In the genomic region with DNA sequence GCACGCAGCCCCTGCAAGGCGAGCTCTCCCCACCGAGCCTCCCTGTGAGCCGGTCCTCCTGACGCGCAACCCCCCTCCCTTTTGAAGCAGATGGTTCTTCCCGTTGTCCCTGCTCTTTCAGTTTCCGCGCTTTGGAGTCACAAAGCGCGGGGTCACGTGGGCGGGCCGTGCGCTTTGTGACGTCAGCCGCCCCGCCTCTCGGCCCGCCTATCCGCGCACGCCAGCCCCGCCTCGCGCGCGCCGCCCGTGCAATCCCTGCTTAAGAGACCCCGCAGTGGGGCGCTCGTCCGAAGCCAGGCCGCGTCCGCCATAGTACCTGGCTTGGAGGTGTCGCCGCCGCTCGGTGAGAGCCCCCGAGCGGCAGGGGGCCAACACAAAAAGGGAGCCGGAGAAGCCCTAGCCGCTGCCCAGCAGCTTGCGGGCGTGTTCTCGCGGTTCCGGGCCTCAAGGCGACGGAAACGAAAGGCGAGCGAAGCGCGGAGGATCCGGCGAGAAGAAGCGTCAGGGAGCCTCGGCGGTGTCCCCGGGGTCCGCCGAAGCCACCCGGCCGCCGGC, we compare ENCODE assay signal across 1 cellular context.
A peak's percentile ranks its signal among the peaks of the same experiment; 100 is the strongest.
TF ChIP-seq lines count a peak whose summit lies in the region.

A gene with protein sequence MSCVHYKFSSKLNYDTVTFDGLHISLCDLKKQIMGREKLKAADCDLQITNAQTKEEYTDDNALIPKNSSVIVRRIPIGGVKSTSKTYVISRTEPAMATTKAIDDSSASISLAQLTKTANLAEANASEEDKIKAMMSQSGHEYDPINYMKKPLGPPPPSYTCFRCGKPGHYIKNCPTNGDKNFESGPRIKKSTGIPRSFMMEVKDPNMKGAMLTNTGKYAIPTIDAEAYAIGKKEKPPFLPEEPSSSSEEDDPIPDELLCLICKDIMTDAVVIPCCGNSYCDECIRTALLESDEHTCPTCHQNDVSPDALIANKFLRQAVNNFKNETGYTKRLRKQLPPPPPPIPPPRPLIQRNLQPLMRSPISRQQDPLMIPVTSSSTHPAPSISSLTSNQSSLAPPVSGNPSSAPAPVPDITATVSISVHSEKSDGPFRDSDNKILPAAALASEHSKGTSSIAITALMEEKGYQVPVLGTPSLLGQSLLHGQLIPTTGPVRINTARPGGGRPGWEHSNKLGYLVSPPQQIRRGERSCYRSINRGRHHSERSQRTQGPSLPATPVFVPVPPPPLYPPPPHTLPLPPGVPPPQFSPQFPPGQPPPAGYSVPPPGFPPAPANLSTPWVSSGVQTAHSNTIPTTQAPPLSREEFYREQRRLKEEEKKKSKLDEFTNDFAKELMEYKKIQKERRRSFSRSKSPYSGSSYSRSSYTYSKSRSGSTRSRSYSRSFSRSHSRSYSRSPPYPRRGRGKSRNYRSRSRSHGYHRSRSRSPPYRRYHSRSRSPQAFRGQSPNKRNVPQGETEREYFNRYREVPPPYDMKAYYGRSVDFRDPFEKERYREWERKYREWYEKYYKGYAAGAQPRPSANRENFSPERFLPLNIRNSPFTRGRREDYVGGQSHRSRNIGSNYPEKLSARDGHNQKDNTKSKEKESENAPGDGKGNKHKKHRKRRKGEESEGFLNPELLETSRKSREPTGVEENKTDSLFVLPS (N-terminal part only) (plus strand): TSS at position 272 of the 555 bp plus-strand sequence. CDS start 1,061 bp downstream, outside the sequence.

TF ChIP-seq in HepG2, 621 proteins besides CTCF, POLR2A, EP300 and RAD21 (continued from another document and continues in another):
- TF ChIP-seq, protein P1, sequence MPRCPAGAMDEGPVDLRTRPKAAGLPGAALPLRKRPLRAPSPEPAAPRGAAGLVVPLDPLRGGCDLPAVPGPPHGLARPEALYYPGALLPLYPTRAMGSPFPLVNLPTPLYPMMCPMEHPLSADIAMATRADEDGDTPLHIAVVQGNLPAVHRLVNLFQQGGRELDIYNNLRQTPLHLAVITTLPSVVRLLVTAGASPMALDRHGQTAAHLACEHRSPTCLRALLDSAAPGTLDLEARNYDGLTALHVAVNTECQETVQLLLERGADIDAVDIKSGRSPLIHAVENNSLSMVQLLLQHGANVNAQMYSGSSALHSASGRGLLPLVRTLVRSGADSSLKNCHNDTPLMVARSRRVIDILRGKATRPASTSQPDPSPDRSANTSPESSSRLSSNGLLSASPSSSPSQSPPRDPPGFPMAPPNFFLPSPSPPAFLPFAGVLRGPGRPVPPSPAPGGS (CRISPR knock-in tag; IDR thresholded peaks at IDR 0.05), result peak; percentile 95
- TF ChIP-seq ZNF441 (CRISPR knock-in tag; IDR thresholded peaks at IDR 0.05; ENCODE audit: borderline replicate concordance) (no peak; the same call in 1 of the 2 replicates), SAFB2 (CRISPR knock-in tag; IDR thresholded peaks at IDR 0.05; ENCODE audit: borderline replicate concordance, low read depth) (peak; percentile 64; the same call in 1 of the 2 replicates), SP1 (IDR thresholded peaks at IDR 0.05) (no peak), SP1 (CRISPR knock-in tag; IDR thresholded peaks at IDR 0.05) (peak; percentile 95), ZNF589 (CRISPR knock-in tag; conservative IDR thresholded peaks at IDR 0.05) (0 out of 2 replicates have a peak, but pooled peaks have one; percentile 68), IKZF1 (IDR thresholded peaks at IDR 0.05) (no peak), RFXANK (CRISPR knock-in tag; IDR thresholded peaks at IDR 0.05) (peak; percentile 63), JUNB (CRISPR knock-in tag; IDR thresholded peaks at IDR 0.05; ENCODE audit: borderline replicate concordance) (no peak), PAWR (CRISPR knock-in tag; IDR thresholded peaks at IDR 0.05; ENCODE audit: borderline replicate concordance) (peak; percentile 80), ZNF264 (CRISPR knock-in tag; IDR thresholded peaks at IDR 0.05) (no peak), SP140L (CRISPR knock-in tag; IDR thresholded peaks at IDR 0.05; ENCODE audit: borderline replicate concordance) (peak; percentile 94; the same call in 1 of the 2 replicates), ZIK1 (CRISPR knock-in tag; IDR thresholded peaks at IDR 0.05; ENCODE audit: borderline replicate concordance, low read depth) (0 out of 2 replicates have a peak, but pooled peaks have one; percentile 68), RAD51 (IDR thresholded peaks at IDR 0.05; ENCODE audit: borderline replicate concordance) (peak; percentile 95), KDM5B (CRISPR knock-in tag; IDR thresholded peaks at IDR 0.05; ENCODE audit: borderline replicate concordance) (peak; percentile 81; the same call in 1 of the 2 replicates), LCORL (IDR thresholded peaks at IDR 0.05) (no peak), LCORL (CRISPR knock-in tag; IDR thresholded peaks at IDR 0.05) (peak; percentile 91), ZNF367 (CRISPR knock-in tag; IDR thresholded peaks at IDR 0.05; ENCODE audit: borderline replicate concordance) (no peak), FOXO1 (CRISPR knock-in tag; IDR thresholded peaks at IDR 0.05) (peak; percentile 73), KDM3A (CRISPR knock-in tag; IDR thresholded peaks at IDR 0.05; ENCODE audit: low read depth) (peak; percentile 94), NPAS2 (CRISPR knock-in tag; IDR thresholded peaks at IDR 0.05; ENCODE audit: borderline replicate concordance) (peak; percentile 66; the same call in 1 of the 2 replicates), SNAPC2 (CRISPR knock-in tag; IDR thresholded peaks at IDR 0.05) (0 out of 2 replicates have a peak, but pooled peaks have one; percentile 26), ZKSCAN8 (CRISPR knock-in tag; IDR thresholded peaks at IDR 0.05; ENCODE audit: borderline replicate concordance) (no peak; the same call in none of the 2 replicates), ZNF841 (CRISPR knock-in tag; IDR thresholded peaks at IDR 0.05; ENCODE audit: borderline replicate concordance) (no peak)
- TF ChIP-seq, protein P2, sequence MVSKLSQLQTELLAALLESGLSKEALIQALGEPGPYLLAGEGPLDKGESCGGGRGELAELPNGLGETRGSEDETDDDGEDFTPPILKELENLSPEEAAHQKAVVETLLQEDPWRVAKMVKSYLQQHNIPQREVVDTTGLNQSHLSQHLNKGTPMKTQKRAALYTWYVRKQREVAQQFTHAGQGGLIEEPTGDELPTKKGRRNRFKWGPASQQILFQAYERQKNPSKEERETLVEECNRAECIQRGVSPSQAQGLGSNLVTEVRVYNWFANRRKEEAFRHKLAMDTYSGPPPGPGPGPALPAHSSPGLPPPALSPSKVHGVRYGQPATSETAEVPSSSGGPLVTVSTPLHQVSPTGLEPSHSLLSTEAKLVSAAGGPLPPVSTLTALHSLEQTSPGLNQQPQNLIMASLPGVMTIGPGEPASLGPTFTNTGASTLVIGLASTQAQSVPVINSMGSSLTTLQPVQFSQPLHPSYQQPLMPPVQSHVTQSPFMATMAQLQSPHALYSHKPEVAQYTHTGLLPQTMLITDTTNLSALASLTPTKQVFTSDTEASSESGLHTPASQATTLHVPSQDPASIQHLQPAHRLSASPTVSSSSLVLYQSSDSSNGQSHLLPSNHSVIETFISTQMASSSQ (IDR thresholded peaks at IDR 0.05; ENCODE audit: low read depth), result no peak
- TF ChIP-seq, protein P2 (CRISPR knock-in tag; IDR thresholded peaks at IDR 0.05; ENCODE audit: borderline replicate concordance), result peak; percentile 65; the same call in 1 of the 2 replicates
- TF ChIP-seq, protein P3, sequence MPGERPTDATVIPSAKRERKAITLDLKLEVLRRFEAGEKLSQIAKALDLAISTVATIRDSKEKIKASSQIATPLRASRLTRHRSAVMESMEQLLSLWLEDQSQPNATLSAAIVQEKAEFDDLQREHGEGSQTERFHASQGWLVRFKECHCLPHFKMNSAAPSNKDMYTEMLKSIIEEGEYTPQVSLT (CRISPR knock-in tag; IDR thresholded peaks at IDR 0.05; ENCODE audit: borderline replicate concordance, low read depth), result no peak
- TF ChIP-seq, protein P4, sequence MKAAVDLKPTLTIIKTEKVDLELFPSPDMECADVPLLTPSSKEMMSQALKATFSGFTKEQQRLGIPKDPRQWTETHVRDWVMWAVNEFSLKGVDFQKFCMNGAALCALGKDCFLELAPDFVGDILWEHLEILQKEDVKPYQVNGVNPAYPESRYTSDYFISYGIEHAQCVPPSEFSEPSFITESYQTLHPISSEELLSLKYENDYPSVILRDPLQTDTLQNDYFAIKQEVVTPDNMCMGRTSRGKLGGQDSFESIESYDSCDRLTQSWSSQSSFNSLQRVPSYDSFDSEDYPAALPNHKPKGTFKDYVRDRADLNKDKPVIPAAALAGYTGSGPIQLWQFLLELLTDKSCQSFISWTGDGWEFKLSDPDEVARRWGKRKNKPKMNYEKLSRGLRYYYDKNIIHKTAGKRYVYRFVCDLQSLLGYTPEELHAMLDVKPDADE (CRISPR knock-in tag; IDR thresholded peaks at IDR 0.05), result no peak; the same call in 1 of the 2 replicates
- TF ChIP-seq, protein P5, sequence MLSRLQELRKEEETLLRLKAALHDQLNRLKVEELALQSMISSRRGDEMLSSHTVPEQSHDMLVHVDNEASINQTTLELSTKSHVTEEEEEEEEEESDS (CRISPR knock-in tag; IDR thresholded peaks at IDR 0.05; ENCODE audit: borderline replicate concordance), result no peak
- TF ChIP-seq, protein P6, sequence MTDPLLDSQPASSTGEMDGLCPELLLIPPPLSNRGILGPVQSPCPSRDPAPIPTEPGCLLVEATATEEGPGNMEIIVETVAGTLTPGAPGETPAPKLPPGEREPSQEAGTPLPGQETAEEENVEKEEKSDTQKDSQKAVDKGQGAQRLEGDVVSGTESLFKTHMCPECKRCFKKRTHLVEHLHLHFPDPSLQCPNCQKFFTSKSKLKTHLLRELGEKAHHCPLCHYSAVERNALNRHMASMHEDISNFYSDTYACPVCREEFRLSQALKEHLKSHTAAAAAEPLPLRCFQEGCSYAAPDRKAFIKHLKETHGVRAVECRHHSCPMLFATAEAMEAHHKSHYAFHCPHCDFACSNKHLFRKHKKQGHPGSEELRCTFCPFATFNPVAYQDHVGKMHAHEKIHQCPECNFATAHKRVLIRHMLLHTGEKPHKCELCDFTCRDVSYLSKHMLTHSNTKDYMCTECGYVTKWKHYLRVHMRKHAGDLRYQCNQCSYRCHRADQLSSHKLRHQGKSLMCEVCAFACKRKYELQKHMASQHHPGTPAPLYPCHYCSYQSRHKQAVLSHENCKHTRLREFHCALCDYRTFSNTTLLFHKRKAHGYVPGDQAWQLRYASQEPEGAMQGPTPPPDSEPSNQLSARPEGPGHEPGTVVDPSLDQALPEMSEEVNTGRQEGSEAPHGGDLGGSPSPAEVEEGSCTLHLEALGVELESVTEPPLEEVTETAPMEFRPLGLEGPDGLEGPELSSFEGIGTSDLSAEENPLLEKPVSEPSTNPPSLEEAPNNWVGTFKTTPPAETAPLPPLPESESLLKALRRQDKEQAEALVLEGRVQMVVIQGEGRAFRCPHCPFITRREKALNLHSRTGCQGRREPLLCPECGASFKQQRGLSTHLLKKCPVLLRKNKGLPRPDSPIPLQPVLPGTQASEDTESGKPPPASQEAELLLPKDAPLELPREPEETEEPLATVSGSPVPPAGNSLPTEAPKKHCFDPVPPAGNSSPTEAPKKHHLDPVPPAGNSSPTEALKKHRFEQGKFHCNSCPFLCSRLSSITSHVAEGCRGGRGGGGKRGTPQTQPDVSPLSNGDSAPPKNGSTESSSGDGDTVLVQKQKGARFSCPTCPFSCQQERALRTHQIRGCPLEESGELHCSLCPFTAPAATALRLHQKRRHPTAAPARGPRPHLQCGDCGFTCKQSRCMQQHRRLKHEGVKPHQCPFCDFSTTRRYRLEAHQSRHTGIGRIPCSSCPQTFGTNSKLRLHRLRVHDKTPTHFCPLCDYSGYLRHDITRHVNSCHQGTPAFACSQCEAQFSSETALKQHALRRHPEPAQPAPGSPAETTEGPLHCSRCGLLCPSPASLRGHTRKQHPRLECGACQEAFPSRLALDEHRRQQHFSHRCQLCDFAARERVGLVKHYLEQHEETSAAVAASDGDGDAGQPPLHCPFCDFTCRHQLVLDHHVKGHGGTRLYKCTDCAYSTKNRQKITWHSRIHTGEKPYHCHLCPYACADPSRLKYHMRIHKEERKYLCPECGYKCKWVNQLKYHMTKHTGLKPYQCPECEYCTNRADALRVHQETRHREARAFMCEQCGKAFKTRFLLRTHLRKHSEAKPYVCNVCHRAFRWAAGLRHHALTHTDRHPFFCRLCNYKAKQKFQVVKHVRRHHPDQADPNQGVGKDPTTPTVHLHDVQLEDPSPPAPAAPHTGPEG (CRISPR knock-in tag; IDR thresholded peaks at IDR 0.05), result peak; percentile 88
- TF ChIP-seq, protein P7, sequence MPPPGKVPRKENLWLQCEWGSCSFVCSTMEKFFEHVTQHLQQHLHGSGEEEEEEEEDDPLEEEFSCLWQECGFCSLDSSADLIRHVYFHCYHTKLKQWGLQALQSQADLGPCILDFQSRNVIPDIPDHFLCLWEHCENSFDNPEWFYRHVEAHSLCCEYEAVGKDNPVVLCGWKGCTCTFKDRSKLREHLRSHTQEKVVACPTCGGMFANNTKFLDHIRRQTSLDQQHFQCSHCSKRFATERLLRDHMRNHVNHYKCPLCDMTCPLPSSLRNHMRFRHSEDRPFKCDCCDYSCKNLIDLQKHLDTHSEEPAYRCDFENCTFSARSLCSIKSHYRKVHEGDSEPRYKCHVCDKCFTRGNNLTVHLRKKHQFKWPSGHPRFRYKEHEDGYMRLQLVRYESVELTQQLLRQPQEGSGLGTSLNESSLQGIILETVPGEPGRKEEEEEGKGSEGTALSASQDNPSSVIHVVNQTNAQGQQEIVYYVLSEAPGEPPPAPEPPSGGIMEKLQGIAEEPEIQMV (CRISPR knock-in tag; IDR thresholded peaks at IDR 0.05; ENCODE audit: low read depth), result peak; percentile 95
- TF ChIP-seq, protein P8, sequence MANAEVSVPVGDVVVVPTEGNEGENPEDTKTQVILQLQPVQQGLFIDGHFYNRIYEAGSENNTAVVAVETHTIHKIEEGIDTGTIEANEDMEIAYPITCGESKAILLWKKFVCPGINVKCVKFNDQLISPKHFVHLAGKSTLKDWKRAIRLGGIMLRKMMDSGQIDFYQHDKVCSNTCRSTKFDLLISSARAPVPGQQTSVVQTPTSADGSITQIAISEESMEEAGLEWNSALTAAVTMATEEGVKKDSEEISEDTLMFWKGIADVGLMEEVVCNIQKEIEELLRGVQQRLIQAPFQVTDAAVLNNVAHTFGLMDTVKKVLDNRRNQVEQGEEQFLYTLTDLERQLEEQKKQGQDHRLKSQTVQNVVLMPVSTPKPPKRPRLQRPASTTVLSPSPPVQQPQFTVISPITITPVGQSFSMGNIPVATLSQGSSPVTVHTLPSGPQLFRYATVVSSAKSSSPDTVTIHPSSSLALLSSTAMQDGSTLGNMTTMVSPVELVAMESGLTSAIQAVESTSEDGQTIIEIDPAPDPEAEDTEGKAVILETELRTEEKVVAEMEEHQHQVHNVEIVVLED (CRISPR knock-in tag; IDR thresholded peaks at IDR 0.05; ENCODE audit: borderline replicate concordance), result peak; percentile 96
- TF ChIP-seq, protein P9, sequence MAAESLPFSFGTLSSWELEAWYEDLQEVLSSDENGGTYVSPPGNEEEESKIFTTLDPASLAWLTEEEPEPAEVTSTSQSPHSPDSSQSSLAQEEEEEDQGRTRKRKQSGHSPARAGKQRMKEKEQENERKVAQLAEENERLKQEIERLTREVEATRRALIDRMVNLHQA (CRISPR knock-in tag; IDR thresholded peaks at IDR 0.05), result no peak
